ENCODE assay signal across 9 cellular contexts in genomic region chr21:41719691-41720090, GRCh38.
"Had no signal": no experiment of that assay in that cellular context is flagged by ENCODE, and none has a peak within 500 bp of the region (broad histone marks: within the 10 kb centered on the region; RNA-seq: fewer than 3 reads in every experiment).

No MANE protein-coding gene starts in this region.

- H3K9me3 Mint-ChIP-seq: GM23338, HFFc6 had no signal

- H3K4me1 ChIP-seq: HAP-1 had no signal

- H3K36me3 ChIP-seq: HAP-1 had no signal

- ATAC-seq: GM23338, HCT116 had no signal

- H3K27ac Mint-ChIP-seq: GM23338, H9, HFFc6 had no signal

- H3K4me3 Mint-ChIP-seq: GM23338, H9, HFFc6 had no signal

- DNase-seq: GM23248, GOT3, H7, H9, HCEC 1CT, HFFc6 had no signal

- H3K9me3 ChIP-seq: HAP-1 had no signal

- H3K4me3 ChIP-seq: GM23248, GM23338, HAP-1 had no signal

- H3K27ac ChIP-seq: GM23248 had no signal
